Comparison of ENCODE assay signal across 8 cellular contexts in genomic region chr17:41695954-41696720, GRCh38. TPM values are rescaled to one million over a fixed set of nuclear protein-coding genes. Genes with fewer than 3 reads are reported as not detected.
A peak's percentile ranks its signal among the peaks of the same experiment; 100 is the strongest.
DNase-seq lines count a peak whose midpoint lies in the region; ATAC-seq and TF ChIP-seq lines count a peak whose summit lies in the region.

No MANE protein-coding gene starts in this region.

- no peaks in the 10 kb centered on the region for H3K27me3 Mint-ChIP-seq in activated naive CD4-positive, alpha-beta T cell treated with anti-CD3 and anti-CD28 coated beads for 36 hours (ENCODE audit: low read depth)

- H3K27ac Mint-ChIP-seq in activated naive CD4-positive, alpha-beta T cell treated with anti-CD3 and anti-CD28 coated beads for 36 hours = peak overlapping the region; percentile 63

- CTCF ChIA-PET in activated naive CD4-positive, alpha-beta T cell treated with anti-CD3 and anti-CD28 coated beads for 36 hours (lab: Charles Lee) = interaction anchor here (0.6 to 3.6 kb wide), 25 partner anchors 10 to 877 kb away, joined by 3 to 42 read pairs (median 4); partner anchors contain the start of genes ACLY and GAST

- H3K4me1 Mint-ChIP-seq in activated naive CD4-positive, alpha-beta T cell treated with anti-CD3 and anti-CD28 coated beads for 36 hours (ENCODE audit: low read depth) = peaks cover 16% of the 10 kb centered on the region

- ATAC-seq in SK-N-SH treated with all-trans-retinoic acid at 6 μM for 48 hours (peak; percentile 57), GM18517 (IDR thresholded peaks at IDR 0.05; ENCODE audit: unreplicated experiment) (no peak), GM19455 (IDR thresholded peaks at IDR 0.05; ENCODE audit: unreplicated experiment) (no peak)

- no peaks in the 10 kb centered on the region for H3K9me3 Mint-ChIP-seq in activated naive CD4-positive, alpha-beta T cell treated with anti-CD3 and anti-CD28 coated beads for 36 hours

- DNase-seq in Daoy (ENCODE audit: low read depth) (peak; percentile 81), NAMALWA (ENCODE audit: low spot score) (peak; percentile 94), head of caudate nucleus (peak in 38 of 42 donors; percentile 15 to 86 (median 65)), skeletal muscle cell (ENCODE audit: low read depth) (peak; percentile 39)
- peak; percentile 90 for DNase-seq in activated naive CD4-positive, alpha-beta T cell treated with anti-CD3 and anti-CD28 coated beads for 36 hours

- intact Hi-C loops in activated naive CD4-positive, alpha-beta T cell treated with anti-CD3 and anti-CD28 coated beads for 36 hours (cut with micrococcal nuclease) = loop anchor here (1.0 kb wide), 1 partner anchor 17 kb away; no protein-coding TSS in a partner anchor
- intact Hi-C loops in head of caudate nucleus (cut with DNase I) = no loop called here

- peaks cover 16% of the 10 kb centered on the region for H3K36me3 Mint-ChIP-seq in activated naive CD4-positive, alpha-beta T cell treated with anti-CD3 and anti-CD28 coated beads for 36 hours (ENCODE audit: low read depth)

- no peak overlapping the region for H3K4me3 Mint-ChIP-seq in activated naive CD4-positive, alpha-beta T cell treated with anti-CD3 and anti-CD28 coated beads for 36 hours

- no peak overlapping the region for H3K4me3 ChIP-seq in skeletal muscle cell (ENCODE audit: low read depth, low read length)

TF ChIP-seq in SK-N-SH treated with all-trans-retinoic acid at 6 μM for 48 hours, 23 proteins besides CTCF, POLR2A, EP300 and RAD21:
- TF ChIP-seq BACH2 (CRISPR knock-in tag; IDR thresholded peaks at IDR 0.05; ENCODE audit: borderline replicate concordance) (no peak), ZNF8 (CRISPR knock-in tag; IDR thresholded peaks at IDR 0.05) (no peak), PATZ1 (CRISPR knock-in tag; IDR thresholded peaks at IDR 0.05; ENCODE audit: borderline replicate concordance) (no peak), SNAI2 (CRISPR knock-in tag; IDR thresholded peaks at IDR 0.05) (no peak), TCF4 (CRISPR knock-in tag; IDR thresholded peaks at IDR 0.05; ENCODE audit: borderline replicate concordance) (no peak), CSDC2 (CRISPR knock-in tag; IDR thresholded peaks at IDR 0.05) (no peak), ESRRG (CRISPR knock-in tag; IDR thresholded peaks at IDR 0.05) (no peak), TOX (CRISPR knock-in tag; IDR thresholded peaks at IDR 0.05; ENCODE audit: borderline replicate concordance) (no peak), GLIS3 (CRISPR knock-in tag; IDR thresholded peaks at IDR 0.05) (no peak), ZNF565 (CRISPR knock-in tag; conservative IDR thresholded peaks at IDR 0.05; ENCODE audit: low read depth) (no peak), ZFP30 (CRISPR knock-in tag; IDR thresholded peaks at IDR 0.05) (no peak), ISL1 (CRISPR knock-in tag; IDR thresholded peaks at IDR 0.05) (no peak), TSHZ2 (CRISPR knock-in tag; IDR thresholded peaks at IDR 0.05) (no peak), ZNF70 (CRISPR knock-in tag; IDR thresholded peaks at IDR 0.05) (no peak), ARNTL (CRISPR knock-in tag; IDR thresholded peaks at IDR 0.05; ENCODE audit: borderline replicate concordance, low read depth) (no peak), CSRNP3 (CRISPR knock-in tag; IDR thresholded peaks at IDR 0.05) (no peak), PPARA (CRISPR knock-in tag; IDR thresholded peaks at IDR 0.05; ENCODE audit: borderline replicate concordance) (no peak), ZC3H10 (CRISPR knock-in tag; IDR thresholded peaks at IDR 0.05) (no peak), RARB (CRISPR knock-in tag; IDR thresholded peaks at IDR 0.05) (no peak)

RNA-seq across cellular contexts. Expression of gene EIF1, which starts 7.5 kb away (rescaled TPM):
- 78.2 and 85.4 TPM in 2 replicates for total RNA-seq in Daoy (2014; rRNA removed; shearing (Covaris generic))
- 1,000 to 10,000 TPM; 1,206 to 1,253 TPM for total RNA-seq in activated naive CD4-positive, alpha-beta T cell treated with anti-CD3 and anti-CD28 coated beads for 36 hours

RNA-seq across cellular contexts. Expression of gene GAST, which starts 16.0 kb away (rescaled TPM):
- total RNA-seq in Daoy (2014; rRNA removed; shearing (Covaris generic)) = not detected in 2 replicates
- not detected for total RNA-seq in activated naive CD4-positive, alpha-beta T cell treated with anti-CD3 and anti-CD28 coated beads for 36 hours

RNA-seq across cellular contexts. Expression of gene HAP1, which starts 38.3 kb away (rescaled TPM):
- total RNA-seq in Daoy (2014; rRNA removed; shearing (Covaris generic)) = 0.11 TPM in 1 of 2 replicates, not detected in the other
- not detected for total RNA-seq in activated naive CD4-positive, alpha-beta T cell treated with anti-CD3 and anti-CD28 coated beads for 36 hours

Comparison
In these comparisons a context has a peak if more than half of its experiments do, and no peak if none do; other contexts are left out.
1. DNase-seq: peak in every context shown above with its lines; median percentile 94 in NAMALWA; 90 in activated naive CD4-positive, alpha-beta T cell treated with anti-CD3 and anti-CD28 coated beads for 36 hours; 81 in Daoy; 65 in head of caudate nucleus; 39 in skeletal muscle cell.
2. RNA of gene EIF1, which starts 7.5 kb away (total RNA-seq): 1,206 to 1,253 TPM in activated naive CD4-positive, alpha-beta T cell treated with anti-CD3 and anti-CD28 coated beads for 36 hours; 78.2 to 85.4 TPM in Daoy; every median in the first group is over 10 times any median in the second.